Comparison of ENCODE assay signal across 1 cellular context in genomic region chr7:128059143-128059975, GRCh38.
TF ChIP-seq lines count a peak whose summit lies in the region.

No MANE protein-coding gene starts in this region.

TF ChIP-seq in H1, 55 proteins besides CTCF, POLR2A, EP300 and RAD21:
- TF ChIP-seq NANOG (IDR thresholded peaks at IDR 0.05; ENCODE audit: insufficient read depth, low read depth, low read length, poor library complexity, severe bottlenecking) (no peak), TEAD4 (IDR thresholded peaks at IDR 0.05; ENCODE audit: low read depth, low read length) (0 out of 2 replicates have a peak, but pooled peaks have one; percentile 25)
